Comparison of ENCODE assay signal across 10 cellular contexts in genomic region chr4:78569291-78569821, GRCh38. TPM values are rescaled to one million over a fixed set of nuclear protein-coding genes. Genes with fewer than 3 reads are reported as not detected.
DNase-seq lines count a peak whose midpoint lies in the region; ATAC-seq, FAIRE-seq and TF ChIP-seq lines count a peak whose summit lies in the region.
"Had no signal": no experiment of that assay in that cellular context is flagged by ENCODE, and none has a peak within 500 bp of the region (broad histone marks: within the 10 kb centered on the region; RNA-seq: fewer than 3 reads in every experiment).

No MANE protein-coding gene starts in this region.

- peak overlapping the region; percentile 56 for H3K4me2 ChIP-seq in hepatocyte
- peak overlapping the region; percentile 34 for H3K4me2 ChIP-seq in smooth muscle cell

- H3K27ac ChIP-seq in body of pancreas, result peak overlapping the region; percentile 29 to 78 (median 56)
- peak overlapping the region; percentile 97 for H3K27ac ChIP-seq in hepatocyte
- peak overlapping the region; percentile 61 for H3K27ac ChIP-seq in smooth muscle cell (ENCODE audit: low read depth)

- H3K9me3 ChIP-seq in body of pancreas (no peaks in the 10 kb centered on the region), hepatocyte (ENCODE audit: low read depth) (no peaks in the 10 kb centered on the region), smooth muscle cell (replicated peaks; ENCODE audit: low read depth) (no peaks in the 10 kb centered on the region)

- H3F3A ChIP-seq in smooth muscle cell (ENCODE audit: low read depth), result peaks cover 9% of the 10 kb centered on the region

- peak in 4 of 7 experiments; percentile 17 to 52 (median 29) for TF ChIP-seq CTCF in body of pancreas (IDR thresholded peaks at IDR 0.05)
- no peak for TF ChIP-seq CTCF in hepatocyte (IDR thresholded peaks at IDR 0.05; ENCODE audit: poor library complexity)
- TF ChIP-seq CTCF in smooth muscle cell (IDR thresholded peaks at IDR 0.05; ENCODE audit: borderline replicate concordance, insufficient read depth, poor library complexity, severe bottlenecking), result no peak

- intact Hi-C loops in body of pancreas (cut with DNase I), result no loop called here

- H3K79me2 ChIP-seq in hepatocyte (peaks cover 20% of the 10 kb centered on the region), smooth muscle cell (ENCODE audit: low read depth) (no peaks in the 10 kb centered on the region)

- no peaks in the 10 kb centered on the region for H3K27me3 ChIP-seq in body of pancreas
- H3K27me3 ChIP-seq in hepatocyte, result no peaks in the 10 kb centered on the region
- no peaks in the 10 kb centered on the region for H3K27me3 ChIP-seq in smooth muscle cell (ENCODE audit: low read depth)

- no peak for DNase-seq in H54 (ENCODE audit: insufficient read length, low spot score)
- peak; percentile 13 to 63 (median 46) for DNase-seq in body of pancreas
- peak; percentile 60 for DNase-seq in hepatocyte (ENCODE audit: low spot score)
- no peak for DNase-seq in smooth muscle cell (lab: John Stamatoyannopoulos, UW; ENCODE audit: unreplicated experiment)
- DNase-seq in NCI-H748 treated with DMSO at 0.1 percent for 48 hours (lab: John Stamatoyannopoulos, UW), result no peak
- DNase-seq in DMS53 (lab: John Stamatoyannopoulos, UW), result no peak
- DNase-seq: activated naive CD8-positive, alpha-beta T cell treated with anti-CD3 and anti-CD28 coated beads, Interleukin-2, amount 10 ng/mL, durations not matched to agents 7 days and 5 days; NCI-H1092 treated with DMSO at 0.1 percent for 48 hours had no signal

- no peak overlapping the region for H3K4me3 ChIP-seq in body of pancreas
- H3K4me3 ChIP-seq in hepatocyte, result no peak overlapping the region
- no peak overlapping the region for H3K4me3 ChIP-seq in smooth muscle cell

- H3K36me3 ChIP-seq in body of pancreas (replicated peaks in 1 of 2; ENCODE audit: insufficient read depth in 1 of 2, low read depth in 2 of 2), result no peaks in the 10 kb centered on the region
- no peaks in the 10 kb centered on the region for H3K36me3 ChIP-seq in hepatocyte (replicated peaks; ENCODE audit: insufficient read depth, low read depth)
- H3K36me3 ChIP-seq in smooth muscle cell (ENCODE audit: low read depth), result no peaks in the 10 kb centered on the region

- TF ChIP-seq POLR2A in H54 (IDR thresholded peaks at IDR 0.05; ENCODE audit: low read depth, low read length) (no peak), body of pancreas (IDR thresholded peaks at IDR 0.05) (no peak)

- no peaks in the 10 kb centered on the region for H4K20me1 ChIP-seq in hepatocyte (ENCODE audit: insufficient read depth, poor library complexity, severe bottlenecking)
- H4K20me1 ChIP-seq in smooth muscle cell (ENCODE audit: low read depth), result no peaks in the 10 kb centered on the region

- H3K9me2 ChIP-seq in hepatocyte (replicated peaks; ENCODE audit: insufficient read depth), result no peaks in the 10 kb centered on the region

- WGBS in body of pancreas, 2 donors, result 25 to 29% methylated on average over 6 of the region's 6 CpGs
- WGBS in hepatocyte (ENCODE audit: low lambda C conversion rate, missing lambda C conversion rate), result 35% methylated on average over 6 of the region's 6 CpGs
- 32% methylated on average over 6 of the region's 6 CpGs for WGBS in smooth muscle cell (ENCODE audit: low lambda C conversion rate)

- H3K9ac ChIP-seq in smooth muscle cell (ENCODE audit: low read depth), result no peak overlapping the region

- ATAC-seq in body of pancreas (peak; percentile 93), HG03378 (IDR thresholded peaks at IDR 0.05; ENCODE audit: unreplicated experiment) (no peak), GM18868 (IDR thresholded peaks at IDR 0.05; ENCODE audit: unreplicated experiment) (no peak)

- no peak overlapping the region for H2AFZ ChIP-seq in hepatocyte
- H2AFZ ChIP-seq in smooth muscle cell (ENCODE audit: low read depth), result no peak overlapping the region

- H3K4me1 ChIP-seq in body of pancreas, result peaks cover 31% of the 10 kb centered on the region
- H3K4me1 ChIP-seq in hepatocyte (ENCODE audit: insufficient read depth), result peaks cover 45% of the 10 kb centered on the region
- H3K4me1 ChIP-seq in smooth muscle cell (ENCODE audit: low read depth), result peaks cover 9% of the 10 kb centered on the region

- peak; percentile 88 for FAIRE-seq in H54 (lab: Jason Lieb, UNC)

RNA-seq across cellular contexts. Expression of gene ANXA3, which starts 17.8 kb away (rescaled TPM):
- 10 to 100 TPM; 35.9 to 65.1 TPM for total RNA-seq in body of pancreas
- 194 and 218 TPM in 2 replicates for total RNA-seq in hepatocyte
- polyA plus RNA-seq in hepatocyte, result 198 and 201 TPM in 2 replicates
- 39.0 and 44.5 TPM in 2 replicates for total RNA-seq in smooth muscle cell
- 16.7 and 59.0 TPM in 2 replicates for polyA plus RNA-seq in smooth muscle cell

Comparison
In these comparisons a context has a peak if more than half of its experiments do, and no peak if none do; other contexts are left out.
1. DNase-seq: peak in body of pancreas (4 of 4) and hepatocyte (single experiment); none in H54 (single experiment), smooth muscle cell (single experiment), NCI-H748 treated with DMSO at 0.1 percent for 48 hours (single experiment) and DMS53 (single experiment).
2. CTCF ChIP-seq: peak in body of pancreas (4 of 7); none in hepatocyte (single experiment) and smooth muscle cell (single experiment).
3. Peak in every context shown above with its lines, with median percentiles within 50 percentile points of each other: H3K27ac ChIP-seq.